10 cellular contexts compared by ENCODE assay signal in genomic region chr7:83413831-83414230, GRCh38.
DNase-seq lines count a peak whose midpoint lies in the region; ATAC-seq and TF ChIP-seq lines count a peak whose summit lies in the region.
"Had no signal": no experiment of that assay in that cellular context is flagged by ENCODE, and none has a peak within 500 bp of the region (broad histone marks: within the 10 kb centered on the region; RNA-seq: fewer than 3 reads in every experiment).

No MANE protein-coding gene starts in this region.

- H3K27me3 ChIP-seq in right cardiac atrium (ENCODE audit: control insufficient read depth, insufficient read depth), result peaks cover 3% of the 10 kb centered on the region

- no peaks in the 10 kb centered on the region for H3K9me3 ChIP-seq in right cardiac atrium (ENCODE audit: control insufficient read depth, low read length)

- no peak for TF ChIP-seq CTCF in fibroblast of pulmonary artery (IDR thresholded peaks at IDR 0.05; ENCODE audit: low read length, missing control alignments)

- no peak for TF ChIP-seq EP300 in Ishikawa (IDR thresholded peaks at IDR 0.05; ENCODE audit: borderline replicate concordance)

- peak; percentile 29 for DNase-seq in COLO829 (ENCODE audit: low spot score)
- peak; percentile 32 to 76 for DNase-seq in NCI-H526 (lab: John Stamatoyannopoulos, UW)
- peak; percentile 47 for DNase-seq in fibroblast of pulmonary artery (ENCODE audit: low read depth)
- no peak for DNase-seq in activated naive CD4-positive, alpha-beta T cell (lab: John Stamatoyannopoulos, UW)
- DNase-seq in effector CD4-positive, alpha-beta T cell, result no peak
- DNase-seq in right cardiac atrium, result no peak
- DNase-seq: activated T-cell treated with anti-CD3 and anti-CD28 coated beads, Interleukin-2, amount 50 U/mL, for 48 hours had no signal

- 6% methylated on average over 4 of the region's 4 CpGs for WGBS in right cardiac atrium

- H3K4me3 ChIP-seq in fibroblast of pulmonary artery (replicated peaks; ENCODE audit: low read depth, low read length) (no peak overlapping the region), right cardiac atrium (ENCODE audit: low read length) (no peak overlapping the region)

- ATAC-seq in right cardiac atrium (no peak), GM19351 (IDR thresholded peaks at IDR 0.05; ENCODE audit: unreplicated experiment) (no peak)
- ATAC-seq: natural killer cell treated with Interleukin-12 subunit alpha and Interleukin-12 subunit beta and Interleukin-15 and Interleukin-18, amount 100 ng/mL, for 72 hours had no signal

- no peaks in the 10 kb centered on the region for H3K4me1 ChIP-seq in right cardiac atrium (ENCODE audit: control insufficient read depth, insufficient read depth, low read length)

- no peak for TF ChIP-seq RAD21 in Ishikawa (IDR thresholded peaks at IDR 0.05; ENCODE audit: low read depth)

- no peak overlapping the region for H3K27ac ChIP-seq in right cardiac atrium (ENCODE audit: low read length)

- intact Hi-C loops in right cardiac atrium (cut with DNase I), result loop anchor here in 3 of 4 donors (5.0 kb wide), 2 partner anchors 243 to 248 kb away; no protein-coding TSS in a partner anchor

TF ChIP-seq in Ishikawa, 13 proteins besides CTCF, POLR2A, EP300 and RAD21:
- TF ChIP-seq TCF12 (IDR thresholded peaks at IDR 0.05; ENCODE audit: low read depth) (no peak), TEAD4 (IDR thresholded peaks at IDR 0.05) (no peak), NFIC (IDR thresholded peaks at IDR 0.05) (peak; percentile 79)

Comparison
In these comparisons a context has a peak if more than half of its experiments do, and no peak if none do; other contexts are left out.
1. DNase-seq: peak in COLO829 (single experiment), NCI-H526 (2 of 2) and fibroblast of pulmonary artery (single experiment); none in activated naive CD4-positive, alpha-beta T cell (0 of 4), effector CD4-positive, alpha-beta T cell (single experiment) and right cardiac atrium (0 of 3).